In the genomic region with DNA sequence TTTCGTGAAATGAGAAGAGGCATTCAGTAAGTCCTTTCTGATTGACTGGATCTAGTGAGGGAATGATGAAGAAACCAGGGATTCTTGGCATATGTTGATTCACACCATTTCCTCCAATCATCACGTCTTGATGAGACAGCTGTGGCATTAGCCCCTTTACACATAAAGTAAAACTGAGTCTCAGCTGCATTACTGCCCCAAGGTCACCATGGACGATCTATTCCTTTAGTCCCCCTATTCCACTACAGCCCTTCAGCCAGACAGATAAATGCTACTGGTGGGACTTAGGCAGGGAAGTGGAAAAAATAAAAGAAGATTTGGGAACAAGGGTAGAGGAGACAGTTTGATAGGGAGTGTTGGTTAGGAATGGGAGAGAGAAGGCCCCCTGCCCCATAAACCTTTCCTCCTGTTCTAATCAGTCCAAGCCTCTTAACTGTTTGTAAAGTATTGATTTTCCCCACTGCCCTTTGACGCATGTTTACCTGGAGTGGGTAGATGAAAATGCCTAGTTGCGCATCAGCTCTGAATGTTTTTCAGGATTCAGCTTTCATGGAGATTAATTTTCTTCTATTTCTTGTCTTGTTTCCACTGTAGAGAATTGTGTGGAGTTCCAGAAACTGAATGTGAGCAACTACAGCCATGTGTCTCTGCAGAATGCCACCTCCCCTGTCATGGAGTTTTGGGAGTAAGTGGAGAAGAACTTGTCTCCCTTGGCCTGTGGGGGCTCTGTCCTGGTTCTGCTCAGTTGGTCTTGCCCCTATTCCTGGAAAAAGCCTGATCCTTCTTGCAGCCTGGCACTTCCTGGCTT, we compare ENCODE assay signal across 1 cellular context.
A peak's percentile ranks its signal among the peaks of the same experiment; 100 is the strongest.
TF ChIP-seq lines count a peak whose summit lies in the region.

No MANE protein-coding gene starts in this region.

TF ChIP-seq in HepG2, 621 proteins besides CTCF, POLR2A, EP300 and RAD21 (continued from another document and continues in another):
- TF ChIP-seq AHDC1 (CRISPR knock-in tag; IDR thresholded peaks at IDR 0.05; ENCODE audit: borderline replicate concordance) = peak; percentile 87; the same call in 1 of the 2 replicates
- no peak for TF ChIP-seq ELF3 (CRISPR knock-in tag; IDR thresholded peaks at IDR 0.05)
- no peak for TF ChIP-seq ZZZ3 (CRISPR knock-in tag; IDR thresholded peaks at IDR 0.05; ENCODE audit: borderline replicate concordance)
- no peak for TF ChIP-seq CREB1 (IDR thresholded peaks at IDR 0.05)
- TF ChIP-seq CREB1 (CRISPR knock-in tag; IDR thresholded peaks at IDR 0.05) = peak; percentile 39
- TF ChIP-seq TBX2 (CRISPR knock-in tag; IDR thresholded peaks at IDR 0.05; ENCODE audit: borderline replicate concordance) = 0 out of 2 replicates have a peak, but pooled peaks have one; percentile 27
- no peak for TF ChIP-seq SAP130 (CRISPR knock-in tag; IDR thresholded peaks at IDR 0.05; ENCODE audit: low read depth)
- TF ChIP-seq HNF1A (IDR thresholded peaks at IDR 0.05; ENCODE audit: low read depth) = no peak
- TF ChIP-seq HNF1A (CRISPR knock-in tag; IDR thresholded peaks at IDR 0.05; ENCODE audit: borderline replicate concordance) = no peak
- TF ChIP-seq AKAP8 (CRISPR knock-in tag; IDR thresholded peaks at IDR 0.05) = 0 out of 2 replicates have a peak, but pooled peaks have one; percentile 28
- TF ChIP-seq NPAS2 (CRISPR knock-in tag; IDR thresholded peaks at IDR 0.05; ENCODE audit: borderline replicate concordance) = no peak
- TF ChIP-seq ZNF781 (CRISPR knock-in tag; IDR thresholded peaks at IDR 0.05; ENCODE audit: borderline replicate concordance, not compliant biosample characterization) = no peak
- no peak for TF ChIP-seq HIVEP1 (CRISPR knock-in tag; IDR thresholded peaks at IDR 0.05)
- TF ChIP-seq ZNF619 (CRISPR knock-in tag; IDR thresholded peaks at IDR 0.05) = no peak
- no peak for TF ChIP-seq GRHL1 (CRISPR knock-in tag; conservative IDR thresholded peaks at IDR 0.05)
- TF ChIP-seq HNF4A (CRISPR knock-in tag; IDR thresholded peaks at IDR 0.05) = 0 out of 2 replicates have a peak, but pooled peaks have one; percentile 21
- no peak for TF ChIP-seq RELA (CRISPR knock-in tag; IDR thresholded peaks at IDR 0.05)
- TF ChIP-seq ZNF276 (CRISPR knock-in tag; IDR thresholded peaks at IDR 0.05; ENCODE audit: low read depth) = no peak
- no peak for TF ChIP-seq SRF (IDR thresholded peaks at IDR 0.05; ENCODE audit: low read depth, low read length)
- TF ChIP-seq JUN (CRISPR knock-in tag; IDR thresholded peaks at IDR 0.05) = no peak
- TF ChIP-seq, protein P1, sequence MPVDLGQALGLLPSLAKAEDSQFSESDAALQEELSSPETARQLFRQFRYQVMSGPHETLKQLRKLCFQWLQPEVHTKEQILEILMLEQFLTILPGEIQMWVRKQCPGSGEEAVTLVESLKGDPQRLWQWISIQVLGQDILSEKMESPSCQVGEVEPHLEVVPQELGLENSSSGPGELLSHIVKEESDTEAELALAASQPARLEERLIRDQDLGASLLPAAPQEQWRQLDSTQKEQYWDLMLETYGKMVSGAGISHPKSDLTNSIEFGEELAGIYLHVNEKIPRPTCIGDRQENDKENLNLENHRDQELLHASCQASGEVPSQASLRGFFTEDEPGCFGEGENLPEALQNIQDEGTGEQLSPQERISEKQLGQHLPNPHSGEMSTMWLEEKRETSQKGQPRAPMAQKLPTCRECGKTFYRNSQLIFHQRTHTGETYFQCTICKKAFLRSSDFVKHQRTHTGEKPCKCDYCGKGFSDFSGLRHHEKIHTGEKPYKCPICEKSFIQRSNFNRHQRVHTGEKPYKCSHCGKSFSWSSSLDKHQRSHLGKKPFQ (CRISPR knock-in tag; IDR thresholded peaks at IDR 0.05; ENCODE audit: insufficient replicate concordance) = no peak
- no peak for TF ChIP-seq ZNF512 (CRISPR knock-in tag; IDR thresholded peaks at IDR 0.05)
- peak; percentile 67; the same call in 1 of the 2 replicates for TF ChIP-seq PPARG (CRISPR knock-in tag; conservative IDR thresholded peaks at IDR 0.05)
- no peak for TF ChIP-seq CREB3 (CRISPR knock-in tag; IDR thresholded peaks at IDR 0.05)
- TF ChIP-seq PAXIP1 (CRISPR knock-in tag; conservative IDR thresholded peaks at IDR 0.05) = peak; percentile 87
